12 cellular contexts compared by ENCODE assay signal in the genomic region with DNA sequence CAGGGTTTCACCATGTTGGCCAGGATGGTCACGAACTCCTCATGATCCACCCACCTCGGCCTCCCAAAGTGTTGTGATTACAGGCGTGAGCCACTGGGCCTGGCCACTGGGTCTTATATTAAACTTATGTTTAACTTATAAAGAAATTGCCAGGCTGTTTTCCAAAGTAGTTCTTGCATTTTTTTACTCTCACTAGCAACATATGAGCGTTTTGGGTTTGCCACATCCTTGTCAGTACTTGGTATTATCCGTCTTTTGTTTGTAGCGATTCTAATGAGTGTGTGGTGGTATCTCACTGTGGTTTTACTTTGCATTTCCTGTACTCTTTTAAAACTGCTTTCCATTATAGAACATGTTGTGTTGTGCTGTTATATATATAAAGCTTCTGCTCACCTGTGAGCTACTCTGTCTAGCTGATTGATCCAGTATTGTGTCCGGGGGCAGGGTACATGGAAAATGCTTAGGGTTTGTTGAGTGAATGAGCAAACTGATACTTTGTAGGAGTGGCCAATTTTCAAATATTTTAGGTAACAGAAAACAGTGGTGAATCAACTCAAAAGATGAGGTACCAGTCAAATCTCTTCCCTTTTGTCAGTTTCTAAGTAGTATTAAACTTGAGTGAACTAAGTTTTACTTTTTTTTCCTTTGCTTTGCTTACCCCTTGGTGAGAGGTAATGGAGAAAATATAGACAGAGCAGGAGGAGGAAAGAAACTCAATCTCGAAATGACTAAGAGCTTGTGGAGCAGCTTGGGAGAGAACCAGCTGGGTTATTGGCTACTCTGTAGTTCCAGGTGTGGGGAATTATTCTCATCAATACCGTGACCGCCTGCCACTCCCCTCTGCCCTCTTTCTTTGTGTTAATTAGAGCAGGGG.
DNase-seq lines count a peak whose midpoint lies in the region; ATAC-seq, FAIRE-seq and TF ChIP-seq lines count a peak whose summit lies in the region.
"Had no signal": no experiment of that assay in that cellular context is flagged by ENCODE, and none has a peak within 500 bp of the region (broad histone marks: within the 10 kb centered on the region; RNA-seq: fewer than 3 reads in every experiment).

No MANE protein-coding gene starts in this region.

- SMC1A ChIA-PET in GM12878 (lab: Charles Lee; ENCODE audit: uncharacterized antibody, unreplicated experiment) = interaction anchor here (0.7 to 1.4 kb wide), 6 partner anchors 11 to 197 kb away, joined by 3 to 4 read pairs (median 3); no protein-coding TSS in a partner anchor

- peaks cover 29% of the 10 kb centered on the region for H3K79me2 ChIP-seq in GM12878 (ENCODE audit: control insufficient read depth, insufficient read depth, low read length)

- no peak for TF ChIP-seq CTCF in GM12878 (IDR thresholded peaks at IDR 0.05 in 2 of 3, conservative IDR thresholded peaks at IDR 0.05 in 1 of 3; ENCODE audit: control insufficient read depth in 2 of 3, extremely low read depth in 1 of 3, insufficient read depth in 1 of 3, low read depth in 3 of 3, low read length in 3 of 3)
- no peak for TF ChIP-seq CTCF in stomach (IDR thresholded peaks at IDR 0.05)

- no peak for TF ChIP-seq POLR2A in GM12878 (IDR thresholded peaks at IDR 0.05; ENCODE audit: low read depth, low read length)
- TF ChIP-seq POLR2A in stomach (IDR thresholded peaks at IDR 0.05) = no peak

- H3K4me2 ChIP-seq in GM12878 (ENCODE audit: control insufficient read depth, insufficient read depth) = peak overlapping the region; percentile 68

- intact Hi-C loops in GM12878 (cut with micrococcal nuclease; ENCODE audit: unreplicated experiment) (no loop called here), stomach (cut with DNase I; ENCODE audit: low total_unique reads) (no loop called here)

- H3K27me3 ChIP-seq in GM12878 (replicated peaks in 1 of 2; ENCODE audit: control insufficient read depth in 2 of 2, insufficient read depth in 2 of 2, low read length in 1 of 2) (no peaks in the 10 kb centered on the region), stomach (no peaks in the 10 kb centered on the region)

- in situ Hi-C loops in GM12878 (cut with MboI) = no loop called here

- no peak overlapping the region for H3K9ac ChIP-seq in GM12878 (ENCODE audit: control insufficient read depth, insufficient read depth, low read length)

- RAD21 ChIA-PET in GM12878 (lab: Charles Lee; ENCODE audit: unreplicated experiment) = interaction anchor here (0.6 to 1.7 kb wide), 3 partner anchors 15 to 116 kb away, joined by 3 to 4 read pairs (median 4); no protein-coding TSS in a partner anchor

- 0 out of 4 replicates have a peak, but pooled peaks of 1 of the 2 experiments have one; percentile 29 for TF ChIP-seq EP300 in GM12878 (IDR thresholded peaks at IDR 0.05; ENCODE audit: borderline replicate concordance in 1 of 2, control insufficient read depth in 1 of 2, low read depth in 2 of 2, low read length in 2 of 2)
- TF ChIP-seq EP300 in stomach (IDR thresholded peaks at IDR 0.05) = no peak

- POLR2A ChIA-PET in GM12878 (lab: Charles Lee) = interaction anchor here (0.7 to 1.4 kb wide), 5 partner anchors 9 to 195 kb away, joined by 3 to 5 read pairs (median 3); no protein-coding TSS in a partner anchor

- H3K27ac ChIP-seq in GM12878 (ENCODE audit: control insufficient read depth, insufficient read depth) (peak overlapping the region; percentile 55), stomach (peak overlapping the region in 3 of 5 donors; percentile 1 to 43 (median 6))
- H3K27ac ChIP-seq: epithelial cell of prostate had no signal

- peak; percentile 95 for FAIRE-seq in GM12878 (lab: Jason Lieb, UNC)
- FAIRE-seq: islet of Langerhans had no signal

- 15% methylated on average over 10 of the region's 10 CpGs for WGBS in GM12878 (ENCODE audit: insufficient coverage, insufficient replicate concordance, low lambda C conversion rate, missing lambda C conversion rate)
- WGBS in stomach, 5 donors = 73 to 80% (median 77%) methylated on average over 10 of the region's 10 CpGs

- H3K9me3 ChIP-seq in GM12878 (replicated peaks; ENCODE audit: control insufficient read depth, insufficient read depth, low read length) (peaks cover 6% of the 10 kb centered on the region; the same call in 2 of the 3 replicates), stomach (peaks cover 0 to 6% (median 4%) of the 10 kb centered on the region in 4 donors)

- H3K36me3 ChIP-seq in GM12878 (ENCODE audit: control insufficient read depth in 2 of 2, insufficient read depth in 2 of 2, low read length in 1 of 2) (no peaks in the 10 kb centered on the region; a peak in 2 of 4 replicates), stomach (peaks cover 0 to 2% (median 0%) of the 10 kb centered on the region in 4 donors)

- CTCF ChIA-PET in GM12878 (lab: Yijun Ruan, JAX) = interaction anchor here (0.6 to 1.5 kb wide), 4 partner anchors 21 to 78 kb away, joined by 3 to 4 read pairs (median 4); no protein-coding TSS in a partner anchor

- H3K4me1 ChIP-seq in GM12878 (ENCODE audit: control insufficient read depth, insufficient read depth, low read length) = peaks cover 34% of the 10 kb centered on the region
- peaks cover 6 to 21% (median 11%) of the 10 kb centered on the region in 4 donors for H3K4me1 ChIP-seq in stomach

- no peak overlapping the region for H3K4me3 ChIP-seq in Jurkat, Clone E6-1 (ENCODE audit: low read length)
- H3K4me3 ChIP-seq in GM12878 = no peak overlapping the region
- no peak overlapping the region for H3K4me3 ChIP-seq in stomach

- TF ChIP-seq RAD21 in GM12878 (IDR thresholded peaks at IDR 0.05; ENCODE audit: insufficient read depth, low read depth, low read length) = no peak

- ATAC-seq in GM12878 = peak; percentile 86
- no peak for ATAC-seq in HG03442 (IDR thresholded peaks at IDR 0.05; ENCODE audit: unreplicated experiment)

- no peaks in the 10 kb centered on the region for H4K20me1 ChIP-seq in GM12878 (ENCODE audit: control insufficient read depth, insufficient read depth)

- no TSS peak for BruUV-seq in GM12878 (replicated peaks; lab: Mats Ljungman, UMichigan)

- peak overlapping the region; percentile 28; the same call in 1 of the 2 replicates for H2AFZ ChIP-seq in GM12878 (ENCODE audit: control insufficient read depth, low read depth, low read length)

- DNase-seq in activated gamma-delta T cell treated with Interleukin-2 at 50 U/mL for 16 hours (peak; percentile 25), activated gamma-delta T cell (lab: John Stamatoyannopoulos, UW) (no peak), GM12878 (ENCODE audit: low read depth, low spot score) (peak; percentile 42), stomach (no peak), NCI-H2227 treated with DMSO at 0.1 percent for 48 hours (lab: John Stamatoyannopoulos, UW) (no peak), cerebellar nuclear complex (lab: John Stamatoyannopoulos, UW) (no peak)
- peak; percentile 90 for DNase-seq in Jurkat, Clone E6-1 (ENCODE audit: low read depth, low spot score)
- DNase-seq: NCI-H510A treated with DMSO at 0.1 percent for 48 hours, occipital lobe had no signal

TF ChIP-seq in GM12878, 131 proteins besides CTCF, POLR2A, EP300 and RAD21 (continues in another document):
- TF ChIP-seq CUX1 (IDR thresholded peaks at IDR 0.05; ENCODE audit: insufficient replicate concordance, low read depth, low read length) (peak; percentile 38), MTA2 (IDR thresholded peaks at IDR 0.05; ENCODE audit: low read depth) (peak; percentile 61; the same call in 1 of the 2 replicates)

Comparison
In these comparisons a context has a peak if more than half of its experiments do, and no peak if none do; other contexts are left out.
1. DNase-seq: peak in activated gamma-delta T cell treated with Interleukin-2 at 50 U/mL for 16 hours (single experiment), Jurkat, Clone E6-1 (single experiment) and GM12878 (single experiment); none in activated gamma-delta T cell (single experiment), stomach (single experiment), NCI-H2227 treated with DMSO at 0.1 percent for 48 hours (single experiment) and cerebellar nuclear complex (0 of 2).